ENCODE assay signal across 14 cellular contexts in genomic region chr20:61185841-61186601, GRCh38.
DNase-seq lines count a peak whose midpoint lies in the region; ATAC-seq and TF ChIP-seq lines count a peak whose summit lies in the region.
"Had no signal": no experiment of that assay in that cellular context is flagged by ENCODE, and none has a peak within 500 bp of the region (broad histone marks: within the 10 kb centered on the region; RNA-seq: fewer than 3 reads in every experiment).

No MANE protein-coding gene starts in this region.

- H4K91ac ChIP-seq in IMR-90 (ENCODE audit: insufficient read depth, low read depth, low read length) = peak overlapping the region; percentile 93

- H3K4me3 ChIP-seq in IMR-90 (ENCODE audit: insufficient read depth, low read depth, low read length) (no peak overlapping the region), cardiac fibroblast (replicated peaks in 1 of 2; ENCODE audit: low read depth in 2 of 2, low read length in 2 of 2) (no peak overlapping the region), lower lobe of right lung (no peak overlapping the region)
- H3K4me3 ChIP-seq: heart right ventricle had no signal

- no peaks in the 10 kb centered on the region for H3K9me3 ChIP-seq in IMR-90 (ENCODE audit: control insufficient read depth, insufficient read depth, low read length)
- H3K9me3 ChIP-seq in lower lobe of right lung = no peaks in the 10 kb centered on the region
- H3K9me3 ChIP-seq: heart right ventricle had no signal

- H3K27me3 ChIP-seq in IMR-90 (ENCODE audit: control insufficient read depth, insufficient read depth, low read length) (no peaks in the 10 kb centered on the region), lower lobe of right lung (ENCODE audit: low read depth) (peaks cover 2% of the 10 kb centered on the region)

- CTCF ChIA-PET in IMR-90 (lab: Yijun Ruan, JAX) = interaction anchor here (0.9 to 2.1 kb wide), 7 partner anchors 10 to 974 kb away, joined by 3 to 8 read pairs (median 4); no protein-coding TSS in a partner anchor

- ATAC-seq in IMR-90 (ENCODE audit: low read depth) (peak; percentile 88), lower lobe of right lung (peak; percentile 39 to 54), HG02588 (IDR thresholded peaks at IDR 0.05; ENCODE audit: unreplicated experiment) (no peak), GM21360 (IDR thresholded peaks at IDR 0.05; ENCODE audit: unreplicated experiment) (no peak), HG02759 (IDR thresholded peaks at IDR 0.05; ENCODE audit: unreplicated experiment) (no peak)
- ATAC-seq: heart right ventricle, SK-N-SH treated with all-trans-retinoic acid at 6 μM for 48 hours had no signal

- H3K9ac ChIP-seq in IMR-90 (ENCODE audit: low read depth, low read length) = no peak overlapping the region

- POLR2A ChIA-PET in IMR-90 (lab: Charles Lee; ENCODE audit: unreplicated experiment) = interaction anchor here (0.6 kb wide), 1 partner anchor 33 kb away, joined by 3 read pairs; no protein-coding TSS in a partner anchor

- H2AFZ ChIP-seq in IMR-90 (replicated peaks; ENCODE audit: low read length, poor library complexity) = peak overlapping the region; percentile 74

- TF ChIP-seq CTCF in IMR-90 (conservative IDR thresholded peaks at IDR 0.05; ENCODE audit: low read depth, low read length) = peak; percentile 25; the same call in 1 of the 2 replicates
- peak; percentile 5 for TF ChIP-seq CTCF in cardiac fibroblast (IDR thresholded peaks at IDR 0.05; ENCODE audit: low read depth, low read length)
- no peak for TF ChIP-seq CTCF in lower lobe of right lung (IDR thresholded peaks at IDR 0.05)

- no TSS peak for BruUV-seq in IMR-90 (replicated peaks; lab: Mats Ljungman, UMichigan)

- H2BK20ac ChIP-seq in IMR-90 (ENCODE audit: low read depth, low read length) = peak overlapping the region; percentile 96

- peak overlapping the region; percentile 94 for H2BK5ac ChIP-seq in IMR-90 (ENCODE audit: low read depth, low read length, poor library complexity, severe bottlenecking)

- in situ Hi-C loops in IMR-90 (cut with MboI; ENCODE audit: low sequenced_read_pairs) = no loop called here

- H3K79me1 ChIP-seq in IMR-90 (ENCODE audit: low read depth in 1 of 2, low read length in 2 of 2) = no peaks in the 10 kb centered on the region

- peak overlapping the region; percentile 36 for H3K4me2 ChIP-seq in IMR-90 (ENCODE audit: low read depth, low read length)

- peak overlapping the region; percentile 96 for H2BK120ac ChIP-seq in IMR-90 (ENCODE audit: low read depth, low read length)

- H3K36me3 ChIP-seq in IMR-90 (ENCODE audit: control insufficient read depth, insufficient read depth, low read length) (no peaks in the 10 kb centered on the region), lower lobe of right lung (no peaks in the 10 kb centered on the region)
- H3K36me3 ChIP-seq: heart right ventricle had no signal

- peaks cover 4% of the 10 kb centered on the region; the same call in 1 of the 2 replicates for H3K4me1 ChIP-seq in IMR-90 (ENCODE audit: control insufficient read depth, insufficient read depth, low read length)
- H3K4me1 ChIP-seq in lower lobe of right lung = peaks cover 8% of the 10 kb centered on the region
- H3K4me1 ChIP-seq: heart right ventricle had no signal

- WGBS in IMR-90 (ENCODE audit: extremely low coverage in 2 of 2, insufficient read length in 1 of 2), 2 experiments = no CpG with 5 or more reads among the region's 12 CpGs

- no peak overlapping the region for H2AK9ac ChIP-seq in IMR-90 (replicated peaks; ENCODE audit: low read depth, low read length, poor library complexity)

- peak overlapping the region; percentile 92 for H3K4ac ChIP-seq in IMR-90 (ENCODE audit: low read depth, low read length)

- peak overlapping the region; percentile 58; the same call in 1 of the 2 replicates for H4K5ac ChIP-seq in IMR-90 (ENCODE audit: low read depth, low read length)

- peak overlapping the region; percentile 88 to 94; a peak in 2 of 4 replicates for H4K8ac ChIP-seq in IMR-90 (ENCODE audit: low read depth in 2 of 2, low read length in 2 of 2)

- H2AK5ac ChIP-seq in IMR-90 (ENCODE audit: low read depth, low read length) = peak overlapping the region; percentile 38; the same call in 1 of the 2 replicates

- 0 out of 2 replicates have a peak overlapping the region, but pooled peaks have one; percentile 47 for H3K14ac ChIP-seq in IMR-90 (replicated peaks; ENCODE audit: low read depth, low read length)

- DNase-seq in AG08395 (ENCODE audit: low spot score) (peak; percentile 84), IMR-90 (peak; percentile 98), cardiac fibroblast (ENCODE audit: low read depth in 2 of 2) (peak; percentile 76 to 96), lower lobe of right lung (no peak), ureter (ENCODE audit: low spot score) (no peak)
- DNase-seq: activated CD8-positive, alpha-beta memory T cell treated with anti-CD3 and anti-CD28 coated beads for 24 hours; CD4-positive, CD25-positive, alpha-beta regulatory T cell; heart right ventricle; NCI-H2171; nephron progenitor cell had no signal

- peak overlapping the region; percentile 63 for H3K23ac ChIP-seq in IMR-90 (ENCODE audit: low read depth, low read length)

- H3K18ac ChIP-seq in IMR-90 (ENCODE audit: low read depth, low read length) = peak overlapping the region; percentile 63

- intact Hi-C loops in IMR-90 (cut with micrococcal nuclease) (loop anchor here (1.0 to 10.0 kb wide), 4 partner anchors 33 to 1241 kb away; partner anchors contain the start of genes FAM217B and PPP1R3D), lower lobe of right lung (cut with DNase I) (no loop called here)

- peaks cover 3% of the 10 kb centered on the region; the same call in 1 of the 2 replicates for H4K20me1 ChIP-seq in IMR-90 (ENCODE audit: insufficient read depth, low read length)

- peak; percentile 6; the same call in 1 of the 2 replicates for TF ChIP-seq RAD21 in IMR-90 (IDR thresholded peaks at IDR 0.05; ENCODE audit: low read length)

- peak overlapping the region; percentile 42; the same call in 1 of the 2 replicates for H3K56ac ChIP-seq in IMR-90 (ENCODE audit: extremely low read depth, insufficient read depth, low read length)

- TF ChIP-seq POLR2A in IMR-90 (IDR thresholded peaks at IDR 0.05; ENCODE audit: low read depth, low read length) = no peak

- peaks cover 4% of the 10 kb centered on the region for H3K9me1 ChIP-seq in IMR-90 (ENCODE audit: insufficient read depth, low read length)

- dilution Hi-C loops in IMR-90 (cut with HindIII; ENCODE audit: low sequenced_read_pairs, unreplicated experiment) = no loop called here

- peak overlapping the region; percentile 97; the same call in 2 of the 3 replicates for H2BK15ac ChIP-seq in IMR-90 (ENCODE audit: low read depth, low read length)

- H3K27ac ChIP-seq in IMR-90 (ENCODE audit: insufficient read depth, low read length) (peak overlapping the region; percentile 86), lower lobe of right lung (no peak overlapping the region)
- H3K27ac ChIP-seq: heart right ventricle had no signal

TF ChIP-seq in IMR-90, 13 proteins besides CTCF, POLR2A, EP300 and RAD21:
- TF ChIP-seq MXI1 (IDR thresholded peaks at IDR 0.05; ENCODE audit: borderline replicate concordance, low read depth, low read length) (0 out of 2 replicates have a peak, but pooled peaks have one; percentile 52), RCOR1 (IDR thresholded peaks at IDR 0.05; ENCODE audit: insufficient replicate concordance, low read length) (peak; percentile 52), MAFK (IDR thresholded peaks at IDR 0.05; ENCODE audit: low read depth, low read length) (peak; percentile 79), CHD1 (IDR thresholded peaks at IDR 0.05; ENCODE audit: low read depth, low read length) (no peak), NFE2L2 (IDR thresholded peaks at IDR 0.05; ENCODE audit: low read depth, low read length) (no peak), SMC3 (IDR thresholded peaks at IDR 0.05; ENCODE audit: low read depth, low read length) (no peak; the same call in 1 of the 2 replicates), CEBPB (IDR thresholded peaks at IDR 0.05; ENCODE audit: low read depth, low read length) (peak; percentile 78), BHLHE40 (IDR thresholded peaks at IDR 0.05; ENCODE audit: low read depth, low read length) (peak; percentile 40; the same call in 1 of the 2 replicates)
TF ChIP-seq in IMR-90: peak in this region for 5.

Comparison
In these comparisons a context has a peak if more than half of its experiments do, and no peak if none do; other contexts are left out.
1. DNase-seq: peak in AG08395 (single experiment), IMR-90 (single experiment) and cardiac fibroblast (2 of 2); none in lower lobe of right lung (single experiment) and ureter (single experiment).
2. ATAC-seq: peak in IMR-90 (single experiment) and lower lobe of right lung (2 of 2); none in HG02588 (single experiment), GM21360 (single experiment) and HG02759 (single experiment).